In genomic region chr20:6426287-6426891, GRCh38 we compare ENCODE assay signal across 24 cellular contexts.
"Had no signal": no experiment of that assay in that cellular context is flagged by ENCODE, and none has a peak within 500 bp of the region (broad histone marks: within the 10 kb centered on the region; RNA-seq: fewer than 3 reads in every experiment).

No MANE protein-coding gene starts in this region.

- DNase-seq: activated CD8-positive, alpha-beta memory T cell treated with anti-CD3 and anti-CD28 coated beads for 24 hours; activated CD8-positive, alpha-beta memory T cell treated with anti-CD3 and anti-CD28 coated beads, Interleukin-2, amount 50 U/mL, for 4 hours; activated T-cell treated with anti-CD3 and anti-CD28 coated beads, Interleukin-2, amount 50 U/mL, for 24 hours; aorta; effector CD4-positive, alpha-beta T cell; foreskin keratinocyte; immature natural killer cell; kidney glomerular epithelial cell; left lung; naive B cell; nucleus accumbens; small intestine; stimulated activated CD4-positive, alpha-beta T cell treated with anti-CD3 and anti-CD28 coated beads, Interleukin-2, amount 100 ng/mL, for 24 hours; stimulated activated naive CD8-positive, alpha-beta T cell treated with anti-CD3 and anti-CD28 coated beads, Interleukin-15, amount 100 ng/mL, for 72 hours; T1000 had no signal

- H2AFZ ChIP-seq: parathyroid adenoma had no signal

- H3K9me3 ChIP-seq: tibial nerve had no signal

- H3K27me3 ChIP-seq: foreskin keratinocyte, left lung, tibial nerve had no signal

- H3K4me3 ChIP-seq: left lung, lung, tibial nerve had no signal

- H3K27ac ChIP-seq: foreskin keratinocyte, left lung, parathyroid adenoma, tibial nerve had no signal

- H3K36me3 Mint-ChIP-seq: activated naive CD4-positive, alpha-beta T cell treated with anti-CD3 and anti-CD28 coated beads, Interleukin-2, amount 50 U/mL, for 72 hours; brain; immature natural killer cell; naive B cell; stimulated activated effector memory CD8-positive, alpha-beta T cell treated with anti-CD3 and anti-CD28 coated beads, Interleukin-12 subunit alpha, Interleukin-12 subunit beta, amount 100 ng/mL, for 72 hours had no signal

- H3K4me3 Mint-ChIP-seq: activated T-cell treated with anti-CD3 and anti-CD28 coated beads, Interleukin-2, amount 50 U/mL, for 24 hours; activated T-helper 17 cell treated with anti-CD3 and anti-CD28 coated beads, Interleukin-2, amount 50 U/mL, for 72 hours; brain; dendritic cell treated with granulocyte-macrophage colony-stimulating factor and Interleukin-4, amounts not matched to agents 40 ng/mL and 50 ng/mL, for 4 days; immature natural killer cell; naive B cell; stimulated activated effector memory CD8-positive, alpha-beta T cell treated with anti-CD3 and anti-CD28 coated beads, Interleukin-12 subunit alpha, Interleukin-12 subunit beta, amount 100 ng/mL, for 72 hours; stimulated activated naive CD8-positive, alpha-beta T cell treated with anti-CD3 and anti-CD28 coated beads, Interleukin-15, amount 100 ng/mL, for 72 hours had no signal

- H3K4me1 ChIP-seq: left lung, parathyroid adenoma, tibial nerve had no signal

- ATAC-seq: activated naive CD4-positive, alpha-beta T cell treated with anti-CD3 and anti-CD28 coated beads, Interleukin-2, amount 50 U/mL, for 72 hours; activated T-helper 17 cell treated with anti-CD3 and anti-CD28 coated beads, Interleukin-2, amount 50 U/mL, for 72 hours; foreskin keratinocyte; left lung; sciatic nerve; stimulated activated effector memory CD8-positive, alpha-beta T cell treated with anti-CD3 and anti-CD28 coated beads, Interleukin-12 subunit alpha, Interleukin-12 subunit beta, amount 100 ng/mL, for 72 hours; stimulated activated naive CD8-positive, alpha-beta T cell treated with anti-CD3 and anti-CD28 coated beads, Interleukin-15, amount 100 ng/mL, for 72 hours had no signal

- H3K27me3 Mint-ChIP-seq: activated T-cell treated with anti-CD3 and anti-CD28 coated beads, Interleukin-2, amount 50 U/mL, for 24 hours; activated T-helper 17 cell treated with anti-CD3 and anti-CD28 coated beads, Interleukin-2, amount 50 U/mL, for 72 hours; brain; dendritic cell treated with granulocyte-macrophage colony-stimulating factor and Interleukin-4, amounts not matched to agents 40 ng/mL and 50 ng/mL, for 4 days; naive B cell; stimulated activated naive CD8-positive, alpha-beta T cell treated with anti-CD3 and anti-CD28 coated beads, Interleukin-15, amount 100 ng/mL, for 72 hours had no signal

- H3K27ac Mint-ChIP-seq: activated naive CD4-positive, alpha-beta T cell treated with anti-CD3 and anti-CD28 coated beads, Interleukin-2, amount 50 U/mL, for 72 hours; activated T-cell treated with anti-CD3 and anti-CD28 coated beads, Interleukin-2, amount 50 U/mL, for 24 hours; activated T-helper 17 cell treated with anti-CD3 and anti-CD28 coated beads, Interleukin-2, amount 50 U/mL, for 72 hours; brain; dendritic cell treated with granulocyte-macrophage colony-stimulating factor and Interleukin-4, amounts not matched to agents 40 ng/mL and 50 ng/mL, for 4 days; immature natural killer cell; naive B cell; stimulated activated effector memory CD8-positive, alpha-beta T cell treated with anti-CD3 and anti-CD28 coated beads, Interleukin-12 subunit alpha, Interleukin-12 subunit beta, amount 100 ng/mL, for 72 hours; stimulated activated naive CD8-positive, alpha-beta T cell treated with anti-CD3 and anti-CD28 coated beads, Interleukin-15, amount 100 ng/mL, for 72 hours had no signal

- H3K4me1 Mint-ChIP-seq: activated T-helper 17 cell treated with anti-CD3 and anti-CD28 coated beads, Interleukin-2, amount 50 U/mL, for 72 hours; brain; immature natural killer cell; naive B cell; stimulated activated effector memory CD8-positive, alpha-beta T cell treated with anti-CD3 and anti-CD28 coated beads, Interleukin-12 subunit alpha, Interleukin-12 subunit beta, amount 100 ng/mL, for 72 hours; stimulated activated naive CD8-positive, alpha-beta T cell treated with anti-CD3 and anti-CD28 coated beads, Interleukin-15, amount 100 ng/mL, for 72 hours had no signal

- H3K36me3 ChIP-seq: left lung, tibial nerve had no signal

- H3K79me2 ChIP-seq: parathyroid adenoma had no signal
